Comparison of ENCODE assay signal across 1 cellular context in genomic region chr7:116802784-116803183, GRCh38.
A peak's percentile ranks its signal among the peaks of the same experiment; 100 is the strongest.
TF ChIP-seq lines count a peak whose summit lies in the region.

No MANE protein-coding gene starts in this region.

TF ChIP-seq in HEK293, 187 proteins besides CTCF, POLR2A, EP300 and RAD21 (continued from another document):
- TF ChIP-seq TCF7L2 (IDR thresholded peaks at IDR 0.05; ENCODE audit: borderline replicate concordance, low read depth, low read length) (peak; percentile 58; the same call in 1 of the 2 replicates), ZXDB (tag by site-specific recombination; IDR thresholded peaks at IDR 0.05) (no peak)
TF ChIP-seq in HEK293: peak in this region for 9.
